In the genomic region with DNA sequence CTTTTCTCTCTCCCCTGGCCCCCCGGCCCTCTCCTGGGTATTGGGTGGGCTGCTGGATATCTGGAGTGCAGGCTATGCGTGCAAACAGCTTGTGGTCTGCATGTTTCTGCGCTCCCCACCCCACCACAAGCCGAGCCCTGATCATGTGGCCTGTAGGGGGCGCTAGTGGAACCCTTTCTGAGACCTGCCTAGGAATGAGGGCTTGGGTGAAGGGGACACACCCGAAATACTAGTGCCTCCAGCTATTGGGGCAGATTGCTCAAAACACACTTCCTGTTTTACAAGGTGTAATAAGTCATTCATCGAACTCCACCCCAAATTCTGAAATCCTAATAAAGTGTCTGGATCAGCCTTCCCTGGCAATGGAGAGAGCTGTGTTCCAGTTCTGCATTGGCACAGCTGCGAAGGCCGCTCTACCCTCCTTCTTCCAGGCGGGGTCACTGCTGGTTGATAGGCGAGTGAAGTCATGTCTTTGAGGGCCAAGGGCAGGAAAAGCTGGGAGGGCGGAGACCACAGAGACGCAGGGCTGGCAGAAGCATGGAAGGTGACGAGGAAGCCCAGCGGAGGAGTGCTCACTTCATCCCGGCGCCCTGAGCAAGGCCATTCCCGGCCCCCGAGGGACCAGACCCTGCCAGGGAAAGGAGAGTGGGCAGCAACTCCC, we compare ENCODE assay signal across 1 cellular context.
TF ChIP-seq lines count a peak whose summit lies in the region.

No MANE protein-coding gene starts in this region.

TF ChIP-seq in SK-N-SH, 30 proteins besides CTCF, POLR2A, EP300 and RAD21 (continued from another document):
- TF ChIP-seq, protein P1, sequence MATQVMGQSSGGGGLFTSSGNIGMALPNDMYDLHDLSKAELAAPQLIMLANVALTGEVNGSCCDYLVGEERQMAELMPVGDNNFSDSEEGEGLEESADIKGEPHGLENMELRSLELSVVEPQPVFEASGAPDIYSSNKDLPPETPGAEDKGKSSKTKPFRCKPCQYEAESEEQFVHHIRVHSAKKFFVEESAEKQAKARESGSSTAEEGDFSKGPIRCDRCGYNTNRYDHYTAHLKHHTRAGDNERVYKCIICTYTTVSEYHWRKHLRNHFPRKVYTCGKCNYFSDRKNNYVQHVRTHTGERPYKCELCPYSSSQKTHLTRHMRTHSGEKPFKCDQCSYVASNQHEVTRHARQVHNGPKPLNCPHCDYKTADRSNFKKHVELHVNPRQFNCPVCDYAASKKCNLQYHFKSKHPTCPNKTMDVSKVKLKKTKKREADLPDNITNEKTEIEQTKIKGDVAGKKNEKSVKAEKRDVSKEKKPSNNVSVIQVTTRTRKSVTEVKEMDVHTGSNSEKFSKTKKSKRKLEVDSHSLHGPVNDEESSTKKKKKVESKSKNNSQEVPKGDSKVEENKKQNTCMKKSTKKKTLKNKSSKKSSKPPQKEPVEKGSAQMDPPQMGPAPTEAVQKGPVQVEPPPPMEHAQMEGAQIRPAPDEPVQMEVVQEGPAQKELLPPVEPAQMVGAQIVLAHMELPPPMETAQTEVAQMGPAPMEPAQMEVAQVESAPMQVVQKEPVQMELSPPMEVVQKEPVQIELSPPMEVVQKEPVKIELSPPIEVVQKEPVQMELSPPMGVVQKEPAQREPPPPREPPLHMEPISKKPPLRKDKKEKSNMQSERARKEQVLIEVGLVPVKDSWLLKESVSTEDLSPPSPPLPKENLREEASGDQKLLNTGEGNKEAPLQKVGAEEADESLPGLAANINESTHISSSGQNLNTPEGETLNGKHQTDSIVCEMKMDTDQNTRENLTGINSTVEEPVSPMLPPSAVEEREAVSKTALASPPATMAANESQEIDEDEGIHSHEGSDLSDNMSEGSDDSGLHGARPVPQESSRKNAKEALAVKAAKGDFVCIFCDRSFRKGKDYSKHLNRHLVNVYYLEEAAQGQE (IDR thresholded peaks at IDR 0.05; ENCODE audit: low read depth, low read length): no peak
- TF ChIP-seq GATA2 (CRISPR knock-in tag; IDR thresholded peaks at IDR 0.05) (no peak), CHD2 (IDR thresholded peaks at IDR 0.05; ENCODE audit: low read length, partially characterized antibody) (no peak), SMC3 (IDR thresholded peaks at IDR 0.05; ENCODE audit: low read depth, low read length) (no peak)
